ENCODE assay signal across 16 cellular contexts in genomic region chr14:64614214-64614613, GRCh38.
DNase-seq lines count a peak whose midpoint lies in the region; ATAC-seq and TF ChIP-seq lines count a peak whose summit lies in the region.
"Had no signal": no experiment of that assay in that cellular context is flagged by ENCODE, and none has a peak within 500 bp of the region (broad histone marks: within the 10 kb centered on the region; RNA-seq: fewer than 3 reads in every experiment).

No MANE protein-coding gene starts in this region.

- no peaks in the 10 kb centered on the region for H3K9me3 Mint-ChIP-seq in brain
- H3K9me3 Mint-ChIP-seq in type B pancreatic cell, result no peaks in the 10 kb centered on the region
- H3K9me3 Mint-ChIP-seq: CD8-positive, alpha-beta memory T cell had no signal

- DNase-seq in fibroblast of lung (ENCODE audit: low read depth in 2 of 2) (peak; percentile 19 to 42), type B pancreatic cell (ENCODE audit: extremely low spot score, unreplicated experiment) (no peak), A172 (ENCODE audit: low spot score) (no peak)
- DNase-seq: CD8-positive, alpha-beta memory T cell; Kasumi-1; MV-4-11; NCI-H1417 treated with DMSO at 0.1 percent for 48 hours; NCI-H2029; NCI-H2171 treated with DMSO at 0.1 percent for 48 hours; NCI-H510A; Peyer's patch; Right ventricle myocardium superior had no signal

- no peak overlapping the region for H3K4me2 ChIP-seq in fibroblast of lung (ENCODE audit: extremely low read depth, insufficient read depth, low read length)

- no peaks in the 10 kb centered on the region for H3K79me2 ChIP-seq in fibroblast of lung (ENCODE audit: control insufficient read depth, insufficient read depth, low read length)

- ATAC-seq in GM19463 (IDR thresholded peaks at IDR 0.05; ENCODE audit: unreplicated experiment), result no peak
- no peak for ATAC-seq in HG03457 (IDR thresholded peaks at IDR 0.05; ENCODE audit: unreplicated experiment)

- no peaks in the 10 kb centered on the region for H4K20me1 ChIP-seq in fibroblast of lung (ENCODE audit: control insufficient read depth, extremely low read depth, insufficient read depth, low read length)

- no peaks in the 10 kb centered on the region for H3K9me3 ChIP-seq in fibroblast of lung (ENCODE audit: control insufficient read depth, insufficient read depth, low read depth, low read length)
- no peaks in the 10 kb centered on the region for H3K9me3 ChIP-seq in neuron (ENCODE audit: low read length)
- H3K9me3 ChIP-seq: Peyer's patch had no signal

- H3K36me3 ChIP-seq in fibroblast of lung (ENCODE audit: control insufficient read depth, insufficient read depth, low read length), result no peaks in the 10 kb centered on the region
- H3K36me3 ChIP-seq in neuron (ENCODE audit: insufficient read depth, low read length), result no peaks in the 10 kb centered on the region
- H3K36me3 ChIP-seq: Peyer's patch had no signal

- H3K27me3 ChIP-seq in fibroblast of lung (ENCODE audit: control insufficient read depth, insufficient read depth, low read length) (no peaks in the 10 kb centered on the region), neuron (ENCODE audit: insufficient read depth, low read length) (no peaks in the 10 kb centered on the region)
- H3K27me3 ChIP-seq: Peyer's patch had no signal

- H3K4me3 Mint-ChIP-seq in brain (no peak overlapping the region), type B pancreatic cell (peak overlapping the region; percentile 40)
- H3K4me3 Mint-ChIP-seq: CD8-positive, alpha-beta memory T cell had no signal

- H3K27ac ChIP-seq in fibroblast of lung (ENCODE audit: insufficient read depth, low read length), result no peak overlapping the region

- H3K36me3 Mint-ChIP-seq in brain, result no peaks in the 10 kb centered on the region
- no peaks in the 10 kb centered on the region for H3K36me3 Mint-ChIP-seq in type B pancreatic cell
- H3K36me3 Mint-ChIP-seq: CD8-positive, alpha-beta memory T cell had no signal

- peaks cover 21% of the 10 kb centered on the region for H3K4me1 ChIP-seq in fibroblast of lung (ENCODE audit: control insufficient read depth, extremely low read depth, insufficient read depth, low read length)
- H3K4me1 ChIP-seq in neuron (ENCODE audit: insufficient read depth, low read length), result peaks cover 17% of the 10 kb centered on the region
- H3K4me1 ChIP-seq: Peyer's patch had no signal

- H3K4me3 ChIP-seq in fibroblast of lung (replicated peaks in 1 of 4; ENCODE audit: control extremely low read depth in 1 of 4, insufficient read depth in 1 of 4, low read depth in 3 of 4, low read length in 4 of 4), result no peak overlapping the region
- H3K4me3 ChIP-seq in neuron (ENCODE audit: low read length), result no peak overlapping the region
- H3K4me3 ChIP-seq: Peyer's patch had no signal

- no peak overlapping the region for H2AFZ ChIP-seq in fibroblast of lung (ENCODE audit: low read length)
- peak overlapping the region; percentile 69 for H2AFZ ChIP-seq in neuron (ENCODE audit: low read depth, low read length)

- no peak overlapping the region for H3K9ac ChIP-seq in fibroblast of lung (ENCODE audit: insufficient read depth, low read length)

- H3K27ac Mint-ChIP-seq in brain (peak overlapping the region in 3 of 5 experiments; percentile 66 to 76 (median 74)), type B pancreatic cell (peak overlapping the region; percentile 34)
- H3K27ac Mint-ChIP-seq: CD8-positive, alpha-beta memory T cell had no signal

- TF ChIP-seq CTCF in brain (conservative IDR thresholded peaks at IDR 0.05), result no peak
- no peak for TF ChIP-seq CTCF in fibroblast of lung (conservative IDR thresholded peaks at IDR 0.05 in 1 of 2, IDR thresholded peaks at IDR 0.05 in 1 of 2; ENCODE audit: low read depth in 1 of 2, low read length in 2 of 2)
- TF ChIP-seq CTCF in type B pancreatic cell (conservative IDR thresholded peaks at IDR 0.05), result no peak

- H3K27me3 Mint-ChIP-seq in brain (no peaks in the 10 kb centered on the region), type B pancreatic cell (no peaks in the 10 kb centered on the region)

- H3K4me1 Mint-ChIP-seq in brain, result peaks cover 38% of the 10 kb centered on the region
- H3K4me1 Mint-ChIP-seq in type B pancreatic cell (ENCODE audit: unreplicated experiment), result peaks cover 29% of the 10 kb centered on the region
- H3K4me1 Mint-ChIP-seq: CD8-positive, alpha-beta memory T cell had no signal

Comparison
In these comparisons a context has a peak if more than half of its experiments do, and no peak if none do; other contexts are left out.
1. DNase-seq: peak in fibroblast of lung (2 of 2); none in type B pancreatic cell (single experiment) and A172 (single experiment).